ENCODE assay signal across 7 cellular contexts in the genomic region with DNA sequence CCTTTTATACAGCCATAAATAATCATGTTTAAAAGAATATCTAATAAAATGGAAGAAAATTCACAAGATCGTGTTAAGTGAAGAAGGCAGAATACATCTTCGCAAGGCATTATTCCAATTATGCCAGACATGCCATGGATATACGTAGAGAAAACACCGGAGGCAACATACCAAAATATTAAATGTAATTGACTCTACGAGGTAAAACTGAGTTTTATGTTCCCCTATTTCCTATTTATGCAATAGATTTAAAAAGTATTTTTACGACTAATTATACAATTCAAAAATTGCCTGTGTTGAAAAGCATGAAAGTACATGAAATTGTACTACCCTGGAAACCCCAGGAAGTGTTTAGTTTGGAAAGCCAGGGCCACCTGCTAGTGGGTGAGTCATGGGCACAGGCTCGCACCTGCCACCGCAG. TPM values are rescaled to one million over a fixed set of nuclear protein-coding genes. Genes with fewer than 3 reads are reported as not detected.
DNase-seq lines count a peak whose midpoint lies in the region; ATAC-seq and TF ChIP-seq lines count a peak whose summit lies in the region.

No MANE protein-coding gene starts in this region.

- ATAC-seq in natural killer cell (no peak), HG03354 (IDR thresholded peaks at IDR 0.05; ENCODE audit: poor library complexity, severe bottlenecking, unreplicated experiment) (no peak)

- H3K4me3 ChIP-seq in GM12875 (ENCODE audit: low read depth, low read length) (peak overlapping the region; percentile 95), choroid plexus epithelial cell (ENCODE audit: low read depth, low read length) (peak overlapping the region; percentile 82)

- peak overlapping the region; percentile 88 for H3K4me3 Mint-ChIP-seq in natural killer cell

- H3K36me3 Mint-ChIP-seq in natural killer cell = no peaks in the 10 kb centered on the region

- H3K9me3 Mint-ChIP-seq in natural killer cell = no peaks in the 10 kb centered on the region

- DNase-seq in NCI-H146 (lab: John Stamatoyannopoulos, UW) (peak; percentile 94), choroid plexus epithelial cell (ENCODE audit: low read depth) (no peak), natural killer cell (no peak)
- no peak for DNase-seq in NK-92 treated with Interleukin-12 subunit alpha and Interleukin-12 subunit beta, amount 100 ng/mL, for 24 hours (lab: John Stamatoyannopoulos, UW)
- no peak for DNase-seq in activated CD8-positive, alpha-beta memory T cell treated with anti-CD3 and anti-CD28 coated beads, Interleukin-2, amount 50 U/mL, for 48 hours

- H3K27ac Mint-ChIP-seq in natural killer cell = peak overlapping the region; percentile 80 to 85

- H3K4me1 Mint-ChIP-seq in natural killer cell = peaks cover 13 to 29% of the 10 kb centered on the region in 2 donors

- TF ChIP-seq CTCF in GM12875 (IDR thresholded peaks at IDR 0.05; ENCODE audit: borderline replicate concordance, insufficient read depth, low read depth, low read length) (no peak), choroid plexus epithelial cell (conservative IDR thresholded peaks at IDR 0.05; ENCODE audit: low read depth, low read length) (no peak), natural killer cell (IDR thresholded peaks at IDR 0.05) (no peak)

- intact Hi-C loops in natural killer cell (cut with micrococcal nuclease) = loop anchor here (2.0 kb wide), 1 partner anchor 37 kb away; a partner anchor contains a TSS

- no peaks in the 10 kb centered on the region for H3K27me3 Mint-ChIP-seq in natural killer cell (ENCODE audit: low read depth in 2 of 2)

RNA-seq across cellular contexts. Expression of gene REPIN1, which starts 0.9 kb away (rescaled TPM):
- total RNA-seq in natural killer cell = 10 to 100 TPM; 58.9 to 79.4 (median 76.5) TPM

RNA-seq across cellular contexts. Expression of gene ZNF775, which starts 11.4 kb away (rescaled TPM):
- total RNA-seq in natural killer cell = 1 to 10 TPM; 1.3 to 2.7 (median 1.6) TPM

RNA-seq across cellular contexts. Expression of gene RARRES2, which starts 26.3 kb away (rescaled TPM):
- not detected for total RNA-seq in natural killer cell

RNA-seq across cellular contexts. Expression of gene ACTR3C, which starts 44.3 kb away (rescaled TPM):
- 1 to 10 TPM; 5.1 to 8.3 (median 7.2) TPM for total RNA-seq in natural killer cell

RNA-seq across cellular contexts. Expression of gene LRRC61, which starts 44.5 kb away (rescaled TPM):
- 10 to 100 TPM in 2 of 3 donors, 1 to 10 TPM in 1; 7.3 to 16.7 (median 13.7) TPM for total RNA-seq in natural killer cell
